10 cellular contexts compared by ENCODE assay signal in the genomic region with DNA sequence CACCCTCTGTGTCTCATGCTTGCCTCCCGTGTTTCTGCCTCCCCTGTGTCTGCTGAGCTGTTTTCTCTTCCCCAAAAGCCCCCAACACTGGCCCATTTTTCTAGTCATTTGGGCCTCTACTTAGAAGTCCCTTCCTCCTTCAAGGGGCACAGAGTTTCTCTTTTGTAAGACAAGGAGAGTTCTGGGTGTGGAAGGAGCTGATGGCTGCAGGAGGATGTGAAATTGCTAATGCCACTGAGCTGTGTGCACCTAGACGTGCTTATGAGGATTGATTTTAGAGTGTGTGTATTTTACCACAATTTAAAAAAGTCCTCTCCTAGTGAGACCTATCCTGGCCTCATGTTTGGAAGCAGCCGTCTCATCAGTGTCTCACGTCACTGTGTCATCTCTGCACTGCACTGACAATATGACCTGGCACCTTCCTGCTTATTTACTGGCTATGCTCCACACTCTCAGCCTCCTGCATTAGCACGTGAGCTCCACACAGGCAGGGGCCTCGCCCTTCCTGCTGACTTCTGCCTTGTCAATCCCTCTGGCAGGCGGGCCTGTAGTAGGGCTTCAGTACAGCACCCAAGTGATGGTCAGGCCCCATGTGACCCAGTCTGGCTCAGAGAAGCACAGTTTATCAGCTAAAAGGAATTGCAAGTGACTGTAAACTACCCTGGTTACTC. TPM values are rescaled to one million over a fixed set of nuclear protein-coding genes. Genes with fewer than 3 reads are reported as not detected.
DNase-seq lines count a peak whose midpoint lies in the region; ATAC-seq and TF ChIP-seq lines count a peak whose summit lies in the region.
"Had no signal": no experiment of that assay in that cellular context is flagged by ENCODE, and none has a peak within 500 bp of the region (broad histone marks: within the 10 kb centered on the region; RNA-seq: fewer than 3 reads in every experiment).

No MANE protein-coding gene starts in this region.

- DNase-seq in Right ventricle myocardium inferior (ENCODE audit: missing footprints) = peak; percentile 75
- DNase-seq in cardiac septum (ENCODE audit: low spot score) = no peak
- peak; percentile 69 to 83 (median 81) for DNase-seq in right lobe of liver
- no peak for DNase-seq in D341Med (ENCODE audit: low spot score)
- DNase-seq in NCI-H1092 (lab: John Stamatoyannopoulos, UW) = no peak
- DNase-seq: NCI-H1436 had no signal

- H3K27me3 Mint-ChIP-seq in activated T-helper 17 cell treated with anti-CD3 and anti-CD28 coated beads, Interleukin-2, amount 50 U/mL, for 72 hours = no peaks in the 10 kb centered on the region

- peaks cover 13% of the 10 kb centered on the region for H3K9me3 Mint-ChIP-seq in activated T-helper 17 cell treated with anti-CD3 and anti-CD28 coated beads, Interleukin-2, amount 50 U/mL, for 72 hours

- peaks cover 0 to 45% (median 6%) of the 10 kb centered on the region in 4 donors for H3K4me1 ChIP-seq in right lobe of liver

- peaks cover 27% of the 10 kb centered on the region for H3K4me1 Mint-ChIP-seq in activated T-helper 17 cell treated with anti-CD3 and anti-CD28 coated beads, Interleukin-2, amount 50 U/mL, for 72 hours

- H3K4me3 Mint-ChIP-seq in activated T-helper 17 cell treated with anti-CD3 and anti-CD28 coated beads, Interleukin-2, amount 50 U/mL, for 72 hours = peak overlapping the region; percentile 25

- TF ChIP-seq POLR2A in right lobe of liver (IDR thresholded peaks at IDR 0.05) = no peak

- no peaks in the 10 kb centered on the region for H3K27me3 ChIP-seq in right lobe of liver

- H3K36me3 Mint-ChIP-seq in activated T-helper 17 cell treated with anti-CD3 and anti-CD28 coated beads, Interleukin-2, amount 50 U/mL, for 72 hours (ENCODE audit: low read depth) = no peaks in the 10 kb centered on the region

- intact Hi-C loops in Right ventricle myocardium inferior (cut with DNase I) (no loop called here), cardiac septum (cut with DNase I) (no loop called here), right lobe of liver (cut with DNase I) (loop anchor here (10.0 kb wide), 1 partner anchor 64 kb away; no protein-coding TSS in a partner anchor)

- no peak for TF ChIP-seq CTCF in right lobe of liver (IDR thresholded peaks at IDR 0.05)

- H3K9me3 ChIP-seq in right lobe of liver = no peaks in the 10 kb centered on the region

- no peak overlapping the region for H3K4me3 ChIP-seq in right lobe of liver
- H3K4me3 ChIP-seq: SK-N-MC had no signal

- H3K27ac Mint-ChIP-seq in activated T-helper 17 cell treated with anti-CD3 and anti-CD28 coated beads, Interleukin-2, amount 50 U/mL, for 72 hours = peak overlapping the region; percentile 71

- no peak overlapping the region for H3K27ac ChIP-seq in right lobe of liver
- H3K27ac ChIP-seq: SK-N-MC had no signal

- 37% methylated on average over 5 of the region's 7 CpGs for WGBS in right lobe of liver (ENCODE audit: insufficient coverage, low coverage, low lambda C conversion rate, missing lambda C conversion rate)

- ATAC-seq in Right ventricle myocardium inferior (peak; percentile 72), right lobe of liver (peak; percentile 40 to 84 (median 78)), HG02759 (IDR thresholded peaks at IDR 0.05; ENCODE audit: unreplicated experiment) (no peak), GM21381 (IDR thresholded peaks at IDR 0.05; ENCODE audit: unreplicated experiment) (no peak)
- ATAC-seq in activated T-helper 17 cell treated with anti-CD3 and anti-CD28 coated beads, Interleukin-2, amount 50 U/mL, for 72 hours (replicated peaks) = peak; percentile 90

- no peaks in the 10 kb centered on the region for H3K36me3 ChIP-seq in right lobe of liver

RNA-seq across cellular contexts. Expression of a gene that starts 8.0 kb away (rescaled TPM):
- total RNA-seq in Right ventricle myocardium inferior = 34.9 TPM
- 37.7 TPM for total RNA-seq in cardiac septum
- total RNA-seq in activated T-helper 17 cell treated with anti-CD3 and anti-CD28 coated beads, Interleukin-2, amount 50 U/mL, for 72 hours = 10 to 100 TPM; 55.7 to 66.5 TPM
- 10 to 100 TPM; 24.0 to 40.8 (median 27.6) TPM for total RNA-seq in right lobe of liver

Comparison
In these comparisons a context has a peak if more than half of its experiments do, and no peak if none do; other contexts are left out.
1. DNase-seq: peak in Right ventricle myocardium inferior (single experiment) and right lobe of liver (3 of 3); none in cardiac septum (single experiment), D341Med (single experiment) and NCI-H1092 (single experiment).
2. ATAC-seq: peak in Right ventricle myocardium inferior (single experiment), activated T-helper 17 cell treated with anti-CD3 and anti-CD28 coated beads, Interleukin-2, amount 50 U/mL, for 72 hours (single experiment) and right lobe of liver (4 of 4); none in HG02759 (single experiment) and GM21381 (single experiment).
3. intact Hi-C loops: an anchor here in right lobe of liver (10.0 kb wide); none called in Right ventricle myocardium inferior and cardiac septum.